Comparison of ENCODE assay signal across 8 cellular contexts in the genomic region with DNA sequence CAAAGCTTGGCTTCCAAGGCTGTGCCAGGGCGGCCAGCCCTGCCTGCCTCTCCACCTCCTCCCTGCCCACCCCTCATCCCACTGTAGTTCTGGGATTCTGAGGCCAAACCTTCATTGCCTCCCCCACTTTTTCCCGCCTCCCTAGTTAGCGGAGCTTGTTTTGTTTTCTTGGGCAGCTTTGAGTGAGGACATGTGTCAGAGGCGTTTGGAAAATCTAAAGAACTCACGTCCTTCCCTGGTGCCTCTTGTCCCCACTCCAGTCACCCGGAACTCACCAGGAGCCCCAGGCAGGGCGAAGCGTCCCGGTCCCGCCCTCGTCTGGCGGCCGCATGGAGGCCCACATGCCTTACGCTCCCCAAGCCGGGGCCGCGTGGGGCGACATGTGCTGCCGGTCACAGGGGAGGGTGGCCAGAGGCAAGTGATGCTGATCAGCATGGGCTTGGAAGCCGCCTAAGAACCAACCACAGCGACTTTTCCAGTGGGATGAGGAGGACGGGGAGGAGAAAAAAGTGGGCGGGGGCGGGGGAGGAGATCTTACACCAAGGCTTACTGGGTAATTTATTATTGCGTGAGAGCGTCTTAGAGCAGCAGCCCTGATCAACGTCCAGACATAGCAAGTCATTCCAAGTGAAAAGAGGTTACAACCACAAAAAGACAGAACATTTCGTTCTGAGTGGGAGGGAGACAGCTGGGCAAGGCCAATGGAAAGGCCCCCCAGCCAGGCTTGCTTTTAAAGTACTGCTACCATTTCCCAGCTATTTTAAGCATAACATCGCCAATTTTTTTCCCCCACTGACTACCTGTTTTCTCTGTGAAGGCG. TPM values are rescaled to one million over a fixed set of nuclear protein-coding genes. Genes with fewer than 3 reads are reported as not detected.
DNase-seq lines count a peak whose midpoint lies in the region; ATAC-seq lines count a peak whose summit lies in the region.

No MANE protein-coding gene starts in this region.

- peaks cover 51% of the 10 kb centered on the region for H3K4me1 Mint-ChIP-seq in activated naive CD8-positive, alpha-beta T cell treated with anti-CD3 and anti-CD28 coated beads, Interleukin-2, amount 10 ng/mL, durations not matched to agents 7 days and 5 days

- peak overlapping the region; percentile 91 for H3K4me3 Mint-ChIP-seq in activated naive CD8-positive, alpha-beta T cell treated with anti-CD3 and anti-CD28 coated beads, Interleukin-2, amount 10 ng/mL, durations not matched to agents 7 days and 5 days

- POLR2A ChIA-PET in activated naive CD8-positive, alpha-beta T cell treated with anti-CD3 and anti-CD28 coated beads, Interleukin-2, amount 10 ng/mL, durations not matched to agents 7 days and 5 days (lab: Charles Lee), result interaction anchor here (0.8 to 9.8 kb wide), 6 partner anchors 8 to 99 kb away, joined by 3 to 317 read pairs (median 6); partner anchors contain the start of gene TSC22D3

- peak overlapping the region; percentile 86 for H3K27ac Mint-ChIP-seq in activated naive CD8-positive, alpha-beta T cell treated with anti-CD3 and anti-CD28 coated beads, Interleukin-2, amount 10 ng/mL, durations not matched to agents 7 days and 5 days

- no peaks in the 10 kb centered on the region for H3K9me3 Mint-ChIP-seq in activated naive CD8-positive, alpha-beta T cell treated with anti-CD3 and anti-CD28 coated beads, Interleukin-2, amount 10 ng/mL, durations not matched to agents 7 days and 5 days

- in situ Hi-C loops in SK-MEL-5 (cut with HindIII; ENCODE audit: low pct_unique_long_range_greater_than_20kb, low sequenced_read_pairs), result no loop called here

- DNase-seq in DMS79 treated with DMSO at 0.1 percent for 48 hours (lab: John Stamatoyannopoulos, UW), result peak; percentile 23
- peak; percentile 84 for DNase-seq in SK-MEL-5 (ENCODE audit: low read depth, low spot score)
- DNase-seq in activated naive CD8-positive, alpha-beta T cell treated with anti-CD3 and anti-CD28 coated beads, Interleukin-2, amount 10 ng/mL, durations not matched to agents 7 days and 5 days, result peak; percentile 59
- DNase-seq in Right ventricle myocardium inferior (ENCODE audit: missing footprints), result peak; percentile 94
- DNase-seq in posterior cingulate gyrus, result peak in 8 of 10 donors; percentile 22 to 91 (median 62)
- no peak for DNase-seq in iPS-NIHi7 (ENCODE audit: extremely low spot score)

- H3K36me3 Mint-ChIP-seq in activated naive CD8-positive, alpha-beta T cell treated with anti-CD3 and anti-CD28 coated beads, Interleukin-2, amount 10 ng/mL, durations not matched to agents 7 days and 5 days, result peaks cover 4% of the 10 kb centered on the region

- ATAC-seq in HG03378 (IDR thresholded peaks at IDR 0.05; ENCODE audit: unreplicated experiment) (peak; percentile 29), Right ventricle myocardium inferior (peak; percentile 51), GM21529 (IDR thresholded peaks at IDR 0.05; ENCODE audit: unreplicated experiment) (no peak)
- peak; percentile 14 for ATAC-seq in activated naive CD8-positive, alpha-beta T cell treated with anti-CD3 and anti-CD28 coated beads, Interleukin-2, amount 10 ng/mL, durations not matched to agents 7 days and 5 days (ENCODE audit: low read depth)

- intact Hi-C loops in Right ventricle myocardium inferior (cut with DNase I), result no loop called here
- intact Hi-C loops in posterior cingulate gyrus (cut with DNase I), result loop anchor here (5.0 kb wide), 1 partner anchor 36 kb away; no protein-coding TSS in a partner anchor

- peaks cover 2% of the 10 kb centered on the region for H3K27me3 Mint-ChIP-seq in activated naive CD8-positive, alpha-beta T cell treated with anti-CD3 and anti-CD28 coated beads, Interleukin-2, amount 10 ng/mL, durations not matched to agents 7 days and 5 days

RNA-seq across cellular contexts. Expression of gene PRPS1, which starts 48.5 kb away (rescaled TPM):
- 39.8 and 39.9 TPM in 2 replicates for total RNA-seq in SK-MEL-5 (2014; rRNA removed; shearing (Covaris generic))
- polyA plus RNA-seq in SK-MEL-5 (2015; cell fraction: cytosol; rRNA removed), result 49.5 and 49.6 TPM in 2 replicates
- 22.3 and 22.8 TPM in 2 replicates for polyA plus RNA-seq in SK-MEL-5 (2015; cell fraction: nucleus; rRNA removed)
- total RNA-seq in activated naive CD8-positive, alpha-beta T cell treated with anti-CD3 and anti-CD28 coated beads, Interleukin-2, amount 10 ng/mL, durations not matched to agents 7 days and 5 days, result 10 to 100 TPM; 62.0 to 69.2 TPM
- 24.1 TPM for total RNA-seq in Right ventricle myocardium inferior
